In genomic region chr2:171718720-171719119, GRCh38 we compare ENCODE assay signal across 12 cellular contexts.
DNase-seq lines count a peak whose midpoint lies in the region; ATAC-seq and TF ChIP-seq lines count a peak whose summit lies in the region.
"Had no signal": no experiment of that assay in that cellular context is flagged by ENCODE, and none has a peak within 500 bp of the region (broad histone marks: within the 10 kb centered on the region; RNA-seq: fewer than 3 reads in every experiment).

No MANE protein-coding gene starts in this region.

- in situ Hi-C loops in GM13977 (cut with MboI; ENCODE audit: low pct_unique_long_range_greater_than_20kb, low sequenced_read_pairs, unreplicated experiment), result loop anchor here (25.0 kb wide), 1 partner anchor 744 kb away; no protein-coding TSS in a partner anchor

- TF ChIP-seq CTCF in GM13977 (IDR thresholded peaks at IDR 0.05; ENCODE audit: extremely low read depth, insufficient read depth, missing control alignments), result no peak

- ATAC-seq in GM19324 (IDR thresholded peaks at IDR 0.05; ENCODE audit: low FRiP score, unreplicated experiment) (peak; percentile 67), HG02759 (IDR thresholded peaks at IDR 0.05; ENCODE audit: unreplicated experiment) (peak; percentile 63), HG03521 (IDR thresholded peaks at IDR 0.05; ENCODE audit: unreplicated experiment) (peak; percentile 87)
- ATAC-seq: WTC11 had no signal

- peak; percentile 26 for DNase-seq in GM13977 (ENCODE audit: low spot score)
- DNase-seq in NCI-H1930 (lab: John Stamatoyannopoulos, UW), result no peak
- no peak for DNase-seq in GOT3 (lab: John Stamatoyannopoulos, UW)
- DNase-seq in DMS153 treated with DMSO at 0.1 percent for 48 hours (lab: John Stamatoyannopoulos, UW; ENCODE audit: unreplicated experiment), result no peak
- DNase-seq: C1 segment of cervical spinal cord, NCI-H1048, NCI-H446, PC-9 had no signal
